14 cellular contexts compared by ENCODE assay signal in genomic region chr15:29141908-29142747, GRCh38.
DNase-seq lines count a peak whose midpoint lies in the region; ATAC-seq, FAIRE-seq and TF ChIP-seq lines count a peak whose summit lies in the region.
"Had no signal": no experiment of that assay in that cellular context is flagged by ENCODE, and none has a peak within 500 bp of the region (broad histone marks: within the 10 kb centered on the region; RNA-seq: fewer than 3 reads in every experiment).

No MANE protein-coding gene starts in this region.

- no peaks in the 10 kb centered on the region for H3F3A ChIP-seq in neural cell (ENCODE audit: insufficient read depth, low read length, poor library complexity, severe bottlenecking)

- intact Hi-C loops in mammary epithelial cell (cut with micrococcal nuclease): loop anchor here (10.0 kb wide), 1 partner anchor 133 kb away; no protein-coding TSS in a partner anchor

- H2AFZ ChIP-seq in mammary epithelial cell (ENCODE audit: low read depth, low read length) (no peak overlapping the region), neural cell (ENCODE audit: low read depth, low read length) (no peak overlapping the region)

- DNase-seq in GM18507 (ENCODE audit: extremely low spot score, insufficient read length, low read depth) (peak; percentile 14), mammary epithelial cell (peak; percentile 32), NCI-H1694 (lab: John Stamatoyannopoulos, UW) (no peak), T-helper 1 cell (no peak), DMS114 treated with DMSO at 0.1 percent for 48 hours (lab: John Stamatoyannopoulos, UW; ENCODE audit: unreplicated experiment) (no peak)
- DNase-seq in activated T-cell treated with anti-CD3 and anti-CD28 coated beads, Interleukin-2, amount 50 U/mL, for 1 hour: no peak
- DNase-seq: activated gamma-delta T cell; effector CD8-positive, alpha-beta T cell; immature natural killer cell; RPMI8226; T-helper 9 cell had no signal

- no TSS peak for BruUV-seq in mammary epithelial cell (replicated peaks; lab: Mats Ljungman, UMichigan)

- no peak overlapping the region for H3K4me2 ChIP-seq in mammary epithelial cell (ENCODE audit: insufficient read depth, low read depth, low read length)
- peak overlapping the region; percentile 63 for H3K4me2 ChIP-seq in neural cell (ENCODE audit: low read length)

- WGBS in mammary epithelial cell (ENCODE audit: low coverage, missing lambda C conversion rate): 47% methylated on average over 9 of the region's 10 CpGs

- dilution Hi-C loops in mammary epithelial cell (cut with HindIII; ENCODE audit: low sequenced_read_pairs): no loop called here

- H3K9me3 ChIP-seq in mammary epithelial cell (replicated peaks; ENCODE audit: insufficient read depth, low read length) (peaks cover 48% of the 10 kb centered on the region), neural cell (ENCODE audit: low read length) (no peaks in the 10 kb centered on the region)

- H3K9ac ChIP-seq in mammary epithelial cell (ENCODE audit: insufficient read depth, low read length) (no peak overlapping the region), neural cell (ENCODE audit: low read length) (peak overlapping the region; percentile 49)

- TF ChIP-seq EP300 in neural cell (conservative IDR thresholded peaks at IDR 0.05; ENCODE audit: poor library complexity, severe bottlenecking): no peak

- H3K79me2 ChIP-seq in mammary epithelial cell (ENCODE audit: insufficient read depth, low read length): no peaks in the 10 kb centered on the region
- H3K79me2 ChIP-seq in neural cell (replicated peaks; ENCODE audit: insufficient read depth, low read length): no peaks in the 10 kb centered on the region

- FAIRE-seq in GM18507 (lab: Jason Lieb, UNC): peak; percentile 42
- FAIRE-seq: frontal cortex had no signal

- H3K4me3 ChIP-seq in mammary epithelial cell (replicated peaks in 1 of 3; ENCODE audit: insufficient read depth in 1 of 3, low read depth in 2 of 3, low read length in 3 of 3): no peak overlapping the region
- H3K4me3 ChIP-seq in neural cell (ENCODE audit: low read length): peak overlapping the region; percentile 46

- H3K27ac ChIP-seq in mammary epithelial cell (ENCODE audit: insufficient read depth, low read depth, low read length) (no peak overlapping the region), neural cell (ENCODE audit: low read length) (peak overlapping the region; percentile 88)

- no peaks in the 10 kb centered on the region for H3K4me1 ChIP-seq in mammary epithelial cell (ENCODE audit: insufficient read depth, low read length)

- H4K20me1 ChIP-seq in mammary epithelial cell (ENCODE audit: insufficient read depth, low read length) (no peaks in the 10 kb centered on the region), neural cell (ENCODE audit: insufficient read depth) (no peaks in the 10 kb centered on the region)

- no peaks in the 10 kb centered on the region for H3K27me3 ChIP-seq in mammary epithelial cell (ENCODE audit: insufficient read depth, low read length)
- no peaks in the 10 kb centered on the region for H3K27me3 ChIP-seq in neural cell (ENCODE audit: insufficient read depth, low read depth, low read length)

- in situ Hi-C loops in mammary epithelial cell (cut with MboI; ENCODE audit: low sequenced_read_pairs in 2 of 2): no loop called here

- no peak for TF ChIP-seq CTCF in mammary epithelial cell (conservative IDR thresholded peaks at IDR 0.05 in 1 of 2, IDR thresholded peaks at IDR 0.05 in 1 of 2; ENCODE audit: extremely low read depth in 1 of 2, insufficient read depth in 1 of 2, low read depth in 1 of 2, low read length in 2 of 2)
- no peak for TF ChIP-seq CTCF in neural cell (IDR thresholded peaks at IDR 0.05; ENCODE audit: poor library complexity, severe bottlenecking)

- CTCF ChIA-PET in mammary epithelial cell (lab: Charles Lee; ENCODE audit: low non-redundant PET): no interaction called here

- no peak for TF ChIP-seq RAD21 in neural cell (conservative IDR thresholded peaks at IDR 0.05)

- no peaks in the 10 kb centered on the region for H3K9me2 ChIP-seq in neural cell (ENCODE audit: insufficient read depth, low read length)

- peak; percentile 45 for ATAC-seq in HG02885 (IDR thresholded peaks at IDR 0.05; ENCODE audit: poor library complexity, unreplicated experiment)

- H3K36me3 ChIP-seq in mammary epithelial cell (ENCODE audit: insufficient read depth, low read length) (no peaks in the 10 kb centered on the region), neural cell (ENCODE audit: insufficient read depth, low read length) (no peaks in the 10 kb centered on the region)

TF ChIP-seq in neural cell, 6 proteins besides CTCF, POLR2A, EP300 and RAD21:
- TF ChIP-seq, protein P1, sequence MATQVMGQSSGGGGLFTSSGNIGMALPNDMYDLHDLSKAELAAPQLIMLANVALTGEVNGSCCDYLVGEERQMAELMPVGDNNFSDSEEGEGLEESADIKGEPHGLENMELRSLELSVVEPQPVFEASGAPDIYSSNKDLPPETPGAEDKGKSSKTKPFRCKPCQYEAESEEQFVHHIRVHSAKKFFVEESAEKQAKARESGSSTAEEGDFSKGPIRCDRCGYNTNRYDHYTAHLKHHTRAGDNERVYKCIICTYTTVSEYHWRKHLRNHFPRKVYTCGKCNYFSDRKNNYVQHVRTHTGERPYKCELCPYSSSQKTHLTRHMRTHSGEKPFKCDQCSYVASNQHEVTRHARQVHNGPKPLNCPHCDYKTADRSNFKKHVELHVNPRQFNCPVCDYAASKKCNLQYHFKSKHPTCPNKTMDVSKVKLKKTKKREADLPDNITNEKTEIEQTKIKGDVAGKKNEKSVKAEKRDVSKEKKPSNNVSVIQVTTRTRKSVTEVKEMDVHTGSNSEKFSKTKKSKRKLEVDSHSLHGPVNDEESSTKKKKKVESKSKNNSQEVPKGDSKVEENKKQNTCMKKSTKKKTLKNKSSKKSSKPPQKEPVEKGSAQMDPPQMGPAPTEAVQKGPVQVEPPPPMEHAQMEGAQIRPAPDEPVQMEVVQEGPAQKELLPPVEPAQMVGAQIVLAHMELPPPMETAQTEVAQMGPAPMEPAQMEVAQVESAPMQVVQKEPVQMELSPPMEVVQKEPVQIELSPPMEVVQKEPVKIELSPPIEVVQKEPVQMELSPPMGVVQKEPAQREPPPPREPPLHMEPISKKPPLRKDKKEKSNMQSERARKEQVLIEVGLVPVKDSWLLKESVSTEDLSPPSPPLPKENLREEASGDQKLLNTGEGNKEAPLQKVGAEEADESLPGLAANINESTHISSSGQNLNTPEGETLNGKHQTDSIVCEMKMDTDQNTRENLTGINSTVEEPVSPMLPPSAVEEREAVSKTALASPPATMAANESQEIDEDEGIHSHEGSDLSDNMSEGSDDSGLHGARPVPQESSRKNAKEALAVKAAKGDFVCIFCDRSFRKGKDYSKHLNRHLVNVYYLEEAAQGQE (IDR thresholded peaks at IDR 0.05; ENCODE audit: borderline replicate concordance): no peak
- TF ChIP-seq SMC3 (conservative IDR thresholded peaks at IDR 0.05; ENCODE audit: poor library complexity) (no peak), EZH2 (IDR thresholded peaks at IDR 0.05; ENCODE audit: borderline replicate concordance, insufficient read depth, low read length, poor library complexity, severe bottlenecking) (no peak), TAF1 (IDR thresholded peaks at IDR 0.05; ENCODE audit: low read depth) (no peak), MXI1 (conservative IDR thresholded peaks at IDR 0.05; ENCODE audit: poor library complexity, severe bottlenecking) (no peak), POLR2AphosphoS5 (IDR thresholded peaks at IDR 0.05) (no peak)

Comparison
In these comparisons a context has a peak if more than half of its experiments do, and no peak if none do; other contexts are left out.
1. DNase-seq: peak in GM18507 (single experiment) and mammary epithelial cell (single experiment); none in activated T-cell treated with anti-CD3 and anti-CD28 coated beads, Interleukin-2, amount 50 U/mL, for 1 hour (single experiment), NCI-H1694 (single experiment), T-helper 1 cell (0 of 5) and DMS114 treated with DMSO at 0.1 percent for 48 hours (single experiment).